18 cellular contexts compared by ENCODE assay signal in the genomic region with DNA sequence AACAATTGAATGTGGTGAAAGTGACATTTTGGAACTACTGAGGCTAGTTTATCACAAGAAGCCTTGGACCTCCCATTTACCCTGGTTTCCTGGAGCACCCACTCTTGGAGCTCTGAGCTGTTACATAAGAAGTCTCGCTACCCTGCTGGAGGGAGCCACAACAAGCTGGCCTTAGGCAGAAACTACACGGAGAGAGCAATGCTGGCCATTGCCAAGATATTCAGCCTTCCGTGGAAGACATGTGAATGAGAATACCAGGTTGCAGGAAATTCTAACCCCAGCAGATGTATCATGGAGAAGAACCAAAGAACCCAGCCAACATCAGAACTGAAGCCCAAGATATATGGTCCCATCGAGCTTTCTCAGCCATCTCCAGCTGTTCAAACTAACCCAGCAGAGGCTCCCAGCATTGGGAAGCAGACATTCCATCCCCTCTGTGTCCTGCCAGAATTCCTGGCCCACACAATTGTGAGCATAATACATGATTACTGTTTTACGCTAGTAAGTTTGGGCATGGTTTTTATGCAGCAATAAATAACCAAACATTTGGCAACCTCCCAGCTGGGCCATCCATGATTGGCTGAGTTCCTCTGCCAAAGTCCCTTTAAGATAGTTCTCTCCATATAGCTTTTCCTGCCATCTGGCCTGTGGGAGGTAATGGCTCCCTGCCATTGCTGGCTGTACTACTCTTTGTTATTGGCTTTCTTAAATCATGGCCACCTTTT. TPM values are rescaled to one million over a fixed set of nuclear protein-coding genes. Genes with fewer than 3 reads are reported as not detected.
DNase-seq lines count a peak whose midpoint lies in the region; ATAC-seq and TF ChIP-seq lines count a peak whose summit lies in the region.
"Had no signal": no experiment of that assay in that cellular context is flagged by ENCODE, and none has a peak within 500 bp of the region (broad histone marks: within the 10 kb centered on the region; RNA-seq: fewer than 3 reads in every experiment).

No MANE protein-coding gene starts in this region.

- no peaks in the 10 kb centered on the region for H3K79me2 ChIP-seq in osteoblast (ENCODE audit: insufficient read depth, low read length)

- ATAC-seq in GM21381 (IDR thresholded peaks at IDR 0.05; ENCODE audit: unreplicated experiment), result no peak
- ATAC-seq in GM18861 (IDR thresholded peaks at IDR 0.05; ENCODE audit: unreplicated experiment), result no peak
- ATAC-seq in GM19467 (IDR thresholded peaks at IDR 0.05; ENCODE audit: unreplicated experiment), result no peak
- ATAC-seq: K562; stimulated activated effector memory CD8-positive, alpha-beta T cell treated with anti-CD3 and anti-CD28 coated beads, Interleukin-12 subunit alpha, Interleukin-12 subunit beta, amount 100 ng/mL, for 72 hours had no signal

- H2AFZ ChIP-seq in osteoblast (ENCODE audit: low read length), result peak overlapping the region; percentile 54

- H3K27ac ChIP-seq in osteoblast (ENCODE audit: low read depth, low read length), result no peak overlapping the region
- H3K27ac ChIP-seq: neutrophil, WERI-Rb-1 had no signal

- no peaks in the 10 kb centered on the region for H3K27me3 ChIP-seq in osteoblast (ENCODE audit: insufficient read depth, low read length)
- H3K27me3 ChIP-seq: neutrophil had no signal

- H3K4me2 ChIP-seq in osteoblast (ENCODE audit: insufficient read depth, low read length), result no peak overlapping the region

- DNase-seq in COR-L47 (lab: John Stamatoyannopoulos, UW) (peak; percentile 88), NCI-H2081 treated with DMSO at 0.1 percent for 48 hours (lab: John Stamatoyannopoulos, UW) (peak; percentile 73), fibroblast of pulmonary artery (ENCODE audit: low read depth) (peak; percentile 49), osteoblast (ENCODE audit: insufficient read length, low spot score, missing footprints) (no peak)
- no peak for DNase-seq in stimulated activated CD4-positive, alpha-beta T cell treated with anti-CD3 and anti-CD28 coated beads, Interleukin-2, amount 100 ng/mL, for 24 hours
- DNase-seq: activated CD8-positive, alpha-beta memory T cell treated with anti-CD3 and anti-CD28 coated beads, Interleukin-2, amount 50 U/mL, for 4 hours; activated naive CD8-positive, alpha-beta T cell treated with anti-CD3 and anti-CD28 coated beads for 36 hours; BE2C; kidney glomerular epithelial cell; NCI-H187 treated with DMSO at 0.1 percent for 48 hours; stimulated activated CD4-positive, alpha-beta T cell treated with anti-CD3 and anti-CD28 coated beads, Interleukin-1b, Interleukin-23, amount 100 ng/mL, for 48 hours; WERI-Rb-1 had no signal

- no peaks in the 10 kb centered on the region for H3K36me3 ChIP-seq in osteoblast (ENCODE audit: insufficient read depth, low read length)
- H3K36me3 ChIP-seq: BE2C, neutrophil, WERI-Rb-1 had no signal

- H3K4me3 ChIP-seq in fibroblast of pulmonary artery (replicated peaks; ENCODE audit: low read depth, low read length) (no peak overlapping the region), osteoblast (ENCODE audit: insufficient read depth, low read length) (no peak overlapping the region)
- H3K4me3 ChIP-seq: K562 had no signal

- no peaks in the 10 kb centered on the region for H3K9me3 ChIP-seq in osteoblast (ENCODE audit: low read depth, low read length)
- H3K9me3 ChIP-seq: BE2C, neutrophil had no signal

- H4K20me1 ChIP-seq in osteoblast (ENCODE audit: insufficient read depth, low read length), result no peaks in the 10 kb centered on the region

- peaks cover 15% of the 10 kb centered on the region for H3K4me1 ChIP-seq in osteoblast (ENCODE audit: insufficient read depth, low read length)
- H3K4me1 ChIP-seq: BE2C had no signal

- TF ChIP-seq CTCF in fibroblast of pulmonary artery (IDR thresholded peaks at IDR 0.05; ENCODE audit: low read length, missing control alignments) (no peak), osteoblast (IDR thresholded peaks at IDR 0.05; ENCODE audit: extremely low read depth, low read depth, low read length) (no peak)

RNA-seq across cellular contexts. Expression of gene PDE5A, which starts 17.9 kb away (rescaled TPM):
- total RNA-seq in osteoblast, result 140 and 157 TPM in 2 replicates
- total RNA-seq: activated naive CD8-positive, alpha-beta T cell treated with anti-CD3 and anti-CD28 coated beads for 36 hours had no signal

Comparison
In these comparisons a context has a peak if more than half of its experiments do, and no peak if none do; other contexts are left out.
1. DNase-seq: peak in COR-L47 (single experiment), NCI-H2081 treated with DMSO at 0.1 percent for 48 hours (single experiment) and fibroblast of pulmonary artery (single experiment); none in osteoblast (single experiment) and stimulated activated CD4-positive, alpha-beta T cell treated with anti-CD3 and anti-CD28 coated beads, Interleukin-2, amount 100 ng/mL, for 24 hours (0 of 2).